ENCODE assay signal across 8 cellular contexts in genomic region chr15:69729167-69729748, GRCh38.
DNase-seq lines count a peak whose midpoint lies in the region; ATAC-seq and TF ChIP-seq lines count a peak whose summit lies in the region.

No MANE protein-coding gene starts in this region.

- H2BK20ac ChIP-seq in IMR-90 (ENCODE audit: low read depth, low read length) = no peak overlapping the region

- H3K27me3 Mint-ChIP-seq in CD4-positive, CD25-positive, alpha-beta regulatory T cell = peaks cover 33% of the 10 kb centered on the region
- H3K27me3 Mint-ChIP-seq in activated CD4-positive, alpha-beta T cell treated with anti-CD3 and anti-CD28 coated beads, Interleukin-2, amount 10 ng/mL, durations not matched to agents 7 days and 5 days = peaks cover 10% of the 10 kb centered on the region
- H3K27me3 Mint-ChIP-seq in osteocyte (ENCODE audit: unreplicated experiment) = peaks cover 70% of the 10 kb centered on the region

- peak; percentile 79 for TF ChIP-seq RAD21 in IMR-90 (IDR thresholded peaks at IDR 0.05; ENCODE audit: low read length)

- no peak overlapping the region for H2BK15ac ChIP-seq in IMR-90 (ENCODE audit: low read depth, low read length)

- no peak overlapping the region for H2AK9ac ChIP-seq in IMR-90 (replicated peaks; ENCODE audit: low read depth, low read length, poor library complexity)

- no peak overlapping the region for H3K4me3 ChIP-seq in CD4-positive, CD25-positive, alpha-beta regulatory T cell (ENCODE audit: low read depth, low read length)
- H3K4me3 ChIP-seq in IMR-90 (ENCODE audit: insufficient read depth, low read depth, low read length) = no peak overlapping the region
- no peak overlapping the region for H3K4me3 ChIP-seq in uterus

- CTCF ChIA-PET in IMR-90 (lab: Yijun Ruan, JAX) = interaction anchor here (0.5 kb wide), 1 partner anchor 83 kb away, joined by 3 read pairs; no protein-coding TSS in a partner anchor
- CTCF ChIA-PET in activated CD4-positive, alpha-beta T cell treated with anti-CD3 and anti-CD28 coated beads, Interleukin-2, amount 10 ng/mL, durations not matched to agents 7 days and 5 days (lab: Charles Lee) = interaction anchor here (0.7 to 1.8 kb wide), 4 partner anchors 10 to 295 kb away, joined by 3 to 6 read pairs (median 4); no protein-coding TSS in a partner anchor

- H3K36me3 ChIP-seq in CD4-positive, CD25-positive, alpha-beta regulatory T cell (ENCODE audit: control insufficient read depth, insufficient read depth, low read length) = no peaks in the 10 kb centered on the region
- H3K36me3 ChIP-seq in IMR-90 (ENCODE audit: control insufficient read depth, insufficient read depth, low read length) (no peaks in the 10 kb centered on the region), uterus (no peaks in the 10 kb centered on the region)

- DNase-seq in CD4-positive, CD25-positive, alpha-beta regulatory T cell = peak; percentile 35 to 61 (median 58)
- DNase-seq in IMR-90 = peak; percentile 8
- peak; percentile 77 for DNase-seq in activated CD4-positive, alpha-beta T cell treated with anti-CD3 and anti-CD28 coated beads, Interleukin-2, amount 10 ng/mL, durations not matched to agents 7 days and 5 days
- peak; percentile 55 for DNase-seq in effector CD8-positive, alpha-beta T cell (lab: John Stamatoyannopoulos, UW)
- DNase-seq in osteocyte (ENCODE audit: extremely low spot score, unreplicated experiment) = no peak
- no peak for DNase-seq in uterus
- no peak for DNase-seq in hepatic stellate cell (ENCODE audit: low spot score)

- peaks cover 0 to 12% (median 0%) of the 10 kb centered on the region in 4 donors for H3K4me1 Mint-ChIP-seq in CD4-positive, CD25-positive, alpha-beta regulatory T cell
- peaks cover 65% of the 10 kb centered on the region for H3K4me1 Mint-ChIP-seq in activated CD4-positive, alpha-beta T cell treated with anti-CD3 and anti-CD28 coated beads, Interleukin-2, amount 10 ng/mL, durations not matched to agents 7 days and 5 days
- H3K4me1 Mint-ChIP-seq in osteocyte (ENCODE audit: unreplicated experiment) = no peaks in the 10 kb centered on the region

- TF ChIP-seq CTCF in IMR-90 (conservative IDR thresholded peaks at IDR 0.05; ENCODE audit: low read depth, low read length) = peak; percentile 73
- TF ChIP-seq CTCF in osteocyte (IDR thresholded peaks at IDR 0.05) = peak; percentile 79
- TF ChIP-seq CTCF in uterus (IDR thresholded peaks at IDR 0.05) = peak; percentile 40 to 50 (median 44)

- WGBS in IMR-90 (ENCODE audit: extremely low coverage in 2 of 2, insufficient read length in 1 of 2), 2 experiments = 83% methylated on average over 1 of the region's 9 CpGs; no CpG with 5 or more reads in 1 of the 2 experiments

- no peaks in the 10 kb centered on the region for H3K9me3 ChIP-seq in CD4-positive, CD25-positive, alpha-beta regulatory T cell (ENCODE audit: control insufficient read depth in 2 of 2, low read length in 2 of 2)
- H3K9me3 ChIP-seq in IMR-90 (ENCODE audit: control insufficient read depth, insufficient read depth, low read length) (no peaks in the 10 kb centered on the region), uterus (no peaks in the 10 kb centered on the region)

- ATAC-seq in CD4-positive, CD25-positive, alpha-beta regulatory T cell (ENCODE audit: low read depth in 2 of 2) = peak in 1 of 2 donors; percentile 22
- ATAC-seq in IMR-90 (ENCODE audit: low read depth) (no peak), HG03196 (IDR thresholded peaks at IDR 0.05; ENCODE audit: unreplicated experiment) (no peak)

- intact Hi-C loops in IMR-90 (cut with micrococcal nuclease) (loop anchor here (1.0 to 5.0 kb wide), 4 partner anchors 368 to 759 kb away; partner anchors contain the start of gene TLE3), uterus (cut with DNase I; ENCODE audit: low total_unique reads) (no loop called here)

- no peak overlapping the region for H4K5ac ChIP-seq in IMR-90 (ENCODE audit: low read depth, low read length)

- no peak overlapping the region for H3K4me3 Mint-ChIP-seq in CD4-positive, CD25-positive, alpha-beta regulatory T cell
- H3K4me3 Mint-ChIP-seq in activated CD4-positive, alpha-beta T cell treated with anti-CD3 and anti-CD28 coated beads, Interleukin-2, amount 10 ng/mL, durations not matched to agents 7 days and 5 days = no peak overlapping the region
- no peak overlapping the region for H3K4me3 Mint-ChIP-seq in osteocyte (ENCODE audit: unreplicated experiment)

- H3K9ac ChIP-seq in IMR-90 (ENCODE audit: low read depth, low read length) = no peak overlapping the region

- no peak overlapping the region for H2AK5ac ChIP-seq in IMR-90 (ENCODE audit: low read depth, low read length)

- no peak overlapping the region for H2BK120ac ChIP-seq in IMR-90 (ENCODE audit: low read depth, low read length)

- H3K27me3 ChIP-seq in CD4-positive, CD25-positive, alpha-beta regulatory T cell (ENCODE audit: control insufficient read depth, insufficient read depth, low read length) = peaks cover 12% of the 10 kb centered on the region
- H3K27me3 ChIP-seq in IMR-90 (ENCODE audit: control insufficient read depth, insufficient read depth, low read length) = peaks cover 56% of the 10 kb centered on the region
- no peaks in the 10 kb centered on the region for H3K27me3 ChIP-seq in uterus

- no peak overlapping the region for H3K4ac ChIP-seq in IMR-90 (ENCODE audit: low read depth, low read length)

- H4K91ac ChIP-seq in IMR-90 (ENCODE audit: insufficient read depth, low read depth, low read length) = no peak overlapping the region

- H2BK5ac ChIP-seq in IMR-90 (ENCODE audit: low read depth, low read length, poor library complexity, severe bottlenecking) = no peak overlapping the region

- POLR2A ChIA-PET in IMR-90 (lab: Charles Lee; ENCODE audit: unreplicated experiment) = no interaction called here
- POLR2A ChIA-PET in activated CD4-positive, alpha-beta T cell treated with anti-CD3 and anti-CD28 coated beads, Interleukin-2, amount 10 ng/mL, durations not matched to agents 7 days and 5 days (lab: Charles Lee) = no interaction called here

- H3K56ac ChIP-seq in IMR-90 (ENCODE audit: extremely low read depth, insufficient read depth, low read length) = no peak overlapping the region

- no peak overlapping the region for H4K8ac ChIP-seq in IMR-90 (ENCODE audit: low read depth in 2 of 2, low read length in 2 of 2)

- no peak overlapping the region for H3K23ac ChIP-seq in IMR-90 (ENCODE audit: low read depth, low read length)

- H3K9me1 ChIP-seq in IMR-90 (ENCODE audit: insufficient read depth, low read length) = no peaks in the 10 kb centered on the region

- no peaks in the 10 kb centered on the region for H3K79me1 ChIP-seq in IMR-90 (ENCODE audit: low read depth in 1 of 2, low read length in 2 of 2)

- H3K27ac ChIP-seq in CD4-positive, CD25-positive, alpha-beta regulatory T cell (ENCODE audit: insufficient read depth, low read length, poor library complexity, severe bottlenecking) = no peak overlapping the region
- H3K27ac ChIP-seq in IMR-90 (ENCODE audit: insufficient read depth, low read length) (no peak overlapping the region), uterus (no peak overlapping the region)

- H3K14ac ChIP-seq in IMR-90 (replicated peaks; ENCODE audit: low read depth, low read length) = no peak overlapping the region

- H3K9me3 Mint-ChIP-seq in CD4-positive, CD25-positive, alpha-beta regulatory T cell = peaks cover 0 to 2% (median 0%) of the 10 kb centered on the region in 7 donors
- no peaks in the 10 kb centered on the region for H3K9me3 Mint-ChIP-seq in activated CD4-positive, alpha-beta T cell treated with anti-CD3 and anti-CD28 coated beads, Interleukin-2, amount 10 ng/mL, durations not matched to agents 7 days and 5 days
- no peaks in the 10 kb centered on the region for H3K9me3 Mint-ChIP-seq in osteocyte (ENCODE audit: unreplicated experiment)

- H3K4me2 ChIP-seq in IMR-90 (ENCODE audit: low read depth, low read length) = no peak overlapping the region

- TF ChIP-seq POLR2A in IMR-90 (IDR thresholded peaks at IDR 0.05; ENCODE audit: low read depth, low read length) = no peak
- TF ChIP-seq POLR2A in uterus (IDR thresholded peaks at IDR 0.05) = no peak

- H2AFZ ChIP-seq in IMR-90 (replicated peaks; ENCODE audit: low read length, poor library complexity) = no peak overlapping the region

- H3K27ac Mint-ChIP-seq in CD4-positive, CD25-positive, alpha-beta regulatory T cell = no peak overlapping the region
- no peak overlapping the region for H3K27ac Mint-ChIP-seq in activated CD4-positive, alpha-beta T cell treated with anti-CD3 and anti-CD28 coated beads, Interleukin-2, amount 10 ng/mL, durations not matched to agents 7 days and 5 days
- H3K27ac Mint-ChIP-seq in osteocyte (ENCODE audit: unreplicated experiment) = no peak overlapping the region

- BruUV-seq in IMR-90 (replicated peaks; lab: Mats Ljungman, UMichigan) = no TSS peak

- H4K20me1 ChIP-seq in IMR-90 (ENCODE audit: insufficient read depth, low read length) = no peaks in the 10 kb centered on the region

- no peaks in the 10 kb centered on the region for H3K4me1 ChIP-seq in CD4-positive, CD25-positive, alpha-beta regulatory T cell (ENCODE audit: control insufficient read depth, insufficient read depth, low read length, poor library complexity, severe bottlenecking)
- H3K4me1 ChIP-seq in IMR-90 (ENCODE audit: control insufficient read depth, insufficient read depth, low read length) = no peaks in the 10 kb centered on the region
- H3K4me1 ChIP-seq in uterus = no peaks in the 10 kb centered on the region

- H3K18ac ChIP-seq in IMR-90 (ENCODE audit: low read depth, low read length) = no peak overlapping the region

- in situ Hi-C loops in IMR-90 (cut with MboI; ENCODE audit: low sequenced_read_pairs) = loop anchor here (10.0 kb wide), 1 partner anchor 756 kb away; no protein-coding TSS in a partner anchor

- dilution Hi-C loops in IMR-90 (cut with HindIII; ENCODE audit: low sequenced_read_pairs, unreplicated experiment) = no loop called here

- H3K36me3 Mint-ChIP-seq in CD4-positive, CD25-positive, alpha-beta regulatory T cell = no peaks in the 10 kb centered on the region
- peaks cover 3% of the 10 kb centered on the region for H3K36me3 Mint-ChIP-seq in activated CD4-positive, alpha-beta T cell treated with anti-CD3 and anti-CD28 coated beads, Interleukin-2, amount 10 ng/mL, durations not matched to agents 7 days and 5 days (ENCODE audit: low read depth)
- no peaks in the 10 kb centered on the region for H3K36me3 Mint-ChIP-seq in osteocyte (ENCODE audit: unreplicated experiment)

TF ChIP-seq in IMR-90, 13 proteins besides CTCF, POLR2A, EP300 and RAD21:
- TF ChIP-seq RFX5 (IDR thresholded peaks at IDR 0.05; ENCODE audit: low read depth, low read length) = no peak
- TF ChIP-seq SMC3 (IDR thresholded peaks at IDR 0.05; ENCODE audit: low read depth, low read length) = peak; percentile 80

Comparison
In these comparisons a context has a peak if more than half of its experiments do, and no peak if none do; other contexts are left out.
1. DNase-seq: peak in CD4-positive, CD25-positive, alpha-beta regulatory T cell (3 of 3), IMR-90 (single experiment), activated CD4-positive, alpha-beta T cell treated with anti-CD3 and anti-CD28 coated beads, Interleukin-2, amount 10 ng/mL, durations not matched to agents 7 days and 5 days (single experiment) and effector CD8-positive, alpha-beta T cell (single experiment); none in osteocyte (single experiment), uterus (0 of 2) and hepatic stellate cell (single experiment).
2. Peak in every context shown above with its lines, with median percentiles within 50 percentile points of each other: CTCF ChIP-seq.